Comparison of ENCODE assay signal across 1 cellular context in the genomic region with DNA sequence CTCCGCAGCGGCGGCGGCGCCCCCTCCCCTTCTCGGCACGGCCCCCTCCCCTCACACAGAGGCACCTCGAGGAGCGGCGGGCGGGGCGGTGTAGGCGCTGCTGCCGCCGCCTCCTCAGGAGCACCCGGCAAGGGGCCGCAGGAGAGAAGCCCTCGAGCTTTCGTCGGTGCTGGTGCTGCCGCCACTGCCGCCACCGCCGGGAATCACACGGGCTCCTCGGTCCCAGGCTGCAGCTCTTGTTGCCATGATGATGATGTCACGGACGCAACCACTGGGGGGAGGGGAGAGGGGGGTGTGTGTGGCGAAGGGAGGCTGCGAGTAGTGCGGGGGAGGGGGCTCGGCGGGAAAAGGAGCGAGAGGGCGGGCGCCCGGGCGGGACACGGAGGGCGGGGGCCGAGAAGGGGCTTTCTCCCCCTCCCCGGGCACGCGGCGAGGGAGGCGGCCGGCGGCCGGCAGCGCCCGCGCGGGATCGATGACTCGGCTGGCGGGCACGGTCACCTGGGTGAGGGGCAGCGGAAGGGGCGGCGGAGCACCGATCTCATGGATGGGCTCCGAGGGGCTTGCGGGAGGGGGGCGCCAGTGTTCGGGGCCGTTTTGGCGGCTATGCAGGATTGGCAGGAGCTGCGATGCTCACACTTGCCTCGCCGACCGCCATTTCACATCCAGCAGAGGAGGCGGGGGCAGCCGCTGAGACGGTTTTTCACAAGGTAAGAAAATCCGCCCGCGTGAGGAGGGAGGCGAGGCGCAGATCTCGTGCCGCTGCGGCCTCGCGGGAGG.
A peak's percentile ranks its signal among the peaks of the same experiment; 100 is the strongest.
TF ChIP-seq lines count a peak whose summit lies in the region.

REV3L (minus strand) TSS at position 260 of the 777 bp plus-strand sequence. CDS start 330 bp downstream, outside the sequence.

TF ChIP-seq in HEK293, 187 proteins besides CTCF, POLR2A, EP300 and RAD21 (continued from another document and continues in another):
- TF ChIP-seq ZNF266 (tag by site-specific recombination; IDR thresholded peaks at IDR 0.05; ENCODE audit: low read depth) = no peak
- TF ChIP-seq ZNF544 (tag by site-specific recombination; IDR thresholded peaks at IDR 0.05) = no peak
- no peak for TF ChIP-seq ZNF169 (tag by site-specific recombination; IDR thresholded peaks at IDR 0.05)
- no peak for TF ChIP-seq PRDM2 (tag by site-specific recombination; IDR thresholded peaks at IDR 0.05; ENCODE audit: borderline replicate concordance)
- no peak for TF ChIP-seq ZNF114 (tag by site-specific recombination; IDR thresholded peaks at IDR 0.05)
- TF ChIP-seq, protein P1, sequence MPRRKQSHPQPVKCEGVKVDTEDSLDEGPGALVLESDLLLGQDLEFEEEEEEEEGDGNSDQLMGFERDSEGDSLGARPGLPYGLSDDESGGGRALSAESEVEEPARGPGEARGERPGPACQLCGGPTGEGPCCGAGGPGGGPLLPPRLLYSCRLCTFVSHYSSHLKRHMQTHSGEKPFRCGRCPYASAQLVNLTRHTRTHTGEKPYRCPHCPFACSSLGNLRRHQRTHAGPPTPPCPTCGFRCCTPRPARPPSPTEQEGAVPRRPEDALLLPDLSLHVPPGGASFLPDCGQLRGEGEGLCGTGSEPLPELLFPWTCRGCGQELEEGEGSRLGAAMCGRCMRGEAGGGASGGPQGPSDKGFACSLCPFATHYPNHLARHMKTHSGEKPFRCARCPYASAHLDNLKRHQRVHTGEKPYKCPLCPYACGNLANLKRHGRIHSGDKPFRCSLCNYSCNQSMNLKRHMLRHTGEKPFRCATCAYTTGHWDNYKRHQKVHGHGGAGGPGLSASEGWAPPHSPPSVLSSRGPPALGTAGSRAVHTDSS (tag by site-specific recombination; IDR thresholded peaks at IDR 0.05) = no peak
- no peak for TF ChIP-seq RBAK (tag by site-specific recombination; IDR thresholded peaks at IDR 0.05)
- no peak for TF ChIP-seq ZNF211 (tag by site-specific recombination; IDR thresholded peaks at IDR 0.05; ENCODE audit: low read depth)
- no peak for TF ChIP-seq TCF7L2 (IDR thresholded peaks at IDR 0.05; ENCODE audit: borderline replicate concordance, low read depth, low read length)
- TF ChIP-seq OVOL3 (tag by site-specific recombination; IDR thresholded peaks at IDR 0.05) = no peak
- TF ChIP-seq BCL6B (tag by site-specific recombination; IDR thresholded peaks at IDR 0.05) = no peak
- no peak for TF ChIP-seq ZNF274 (IDR thresholded peaks at IDR 0.05; ENCODE audit: low read length)
- TF ChIP-seq ZNF274 (tag by site-specific recombination; IDR thresholded peaks at IDR 0.05; ENCODE audit: borderline replicate concordance) = no peak
- TF ChIP-seq ZNF521 (tag by site-specific recombination; IDR thresholded peaks at IDR 0.05) = no peak
- TF ChIP-seq, protein P2, sequence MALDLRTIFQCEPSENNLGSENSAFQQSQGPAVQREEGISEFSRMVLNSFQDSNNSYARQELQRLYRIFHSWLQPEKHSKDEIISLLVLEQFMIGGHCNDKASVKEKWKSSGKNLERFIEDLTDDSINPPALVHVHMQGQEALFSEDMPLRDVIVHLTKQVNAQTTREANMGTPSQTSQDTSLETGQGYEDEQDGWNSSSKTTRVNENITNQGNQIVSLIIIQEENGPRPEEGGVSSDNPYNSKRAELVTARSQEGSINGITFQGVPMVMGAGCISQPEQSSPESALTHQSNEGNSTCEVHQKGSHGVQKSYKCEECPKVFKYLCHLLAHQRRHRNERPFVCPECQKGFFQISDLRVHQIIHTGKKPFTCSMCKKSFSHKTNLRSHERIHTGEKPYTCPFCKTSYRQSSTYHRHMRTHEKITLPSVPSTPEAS (tag by site-specific recombination; IDR thresholded peaks at IDR 0.05) = no peak; the same call in 1 of the 2 replicates
- TF ChIP-seq ZNF133 (tag by site-specific recombination; IDR thresholded peaks at IDR 0.05) = no peak
- TF ChIP-seq ZNF623 (tag by site-specific recombination; IDR thresholded peaks at IDR 0.05) = no peak
- no peak for TF ChIP-seq ZNF843 (tag by site-specific recombination; IDR thresholded peaks at IDR 0.05)
- TF ChIP-seq WT1 (tag by site-specific recombination; IDR thresholded peaks at IDR 0.05) = peak; percentile 64; the same call in 1 of the 2 replicates
- TF ChIP-seq, protein P3, sequence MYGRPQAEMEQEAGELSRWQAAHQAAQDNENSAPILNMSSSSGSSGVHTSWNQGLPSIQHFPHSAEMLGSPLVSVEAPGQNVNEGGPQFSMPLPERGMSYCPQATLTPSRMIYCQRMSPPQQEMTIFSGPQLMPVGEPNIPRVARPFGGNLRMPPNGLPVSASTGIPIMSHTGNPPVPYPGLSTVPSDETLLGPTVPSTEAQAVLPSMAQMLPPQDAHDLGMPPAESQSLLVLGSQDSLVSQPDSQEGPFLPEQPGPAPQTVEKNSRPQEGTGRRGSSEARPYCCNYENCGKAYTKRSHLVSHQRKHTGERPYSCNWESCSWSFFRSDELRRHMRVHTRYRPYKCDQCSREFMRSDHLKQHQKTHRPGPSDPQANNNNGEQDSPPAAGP (tag by site-specific recombination; IDR thresholded peaks at IDR 0.05) = peak; percentile 52; the same call in 1 of the 2 replicates
- peak; percentile 75 for TF ChIP-seq ZNF335 (tag by site-specific recombination; conservative IDR thresholded peaks at IDR 0.05)
- TF ChIP-seq ZNF112 (tag by site-specific recombination; IDR thresholded peaks at IDR 0.05) = no peak
- TF ChIP-seq, protein P4, sequence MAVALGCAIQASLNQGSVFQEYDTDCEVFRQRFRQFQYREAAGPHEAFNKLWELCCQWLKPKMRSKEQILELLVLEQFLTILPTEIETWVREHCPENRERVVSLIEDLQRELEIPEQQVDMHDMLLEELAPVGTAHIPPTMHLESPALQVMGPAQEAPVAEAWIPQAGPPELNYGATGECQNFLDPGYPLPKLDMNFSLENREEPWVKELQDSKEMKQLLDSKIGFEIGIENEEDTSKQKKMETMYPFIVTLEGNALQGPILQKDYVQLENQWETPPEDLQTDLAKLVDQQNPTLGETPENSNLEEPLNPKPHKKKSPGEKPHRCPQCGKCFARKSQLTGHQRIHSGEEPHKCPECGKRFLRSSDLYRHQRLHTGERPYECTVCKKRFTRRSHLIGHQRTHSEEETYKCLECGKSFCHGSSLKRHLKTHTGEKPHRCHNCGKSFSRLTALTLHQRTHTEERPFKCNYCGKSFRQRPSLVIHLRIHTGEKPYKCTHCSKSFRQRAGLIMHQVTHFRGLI (tag by site-specific recombination; IDR thresholded peaks at IDR 0.05) = no peak
- TF ChIP-seq, protein P5, sequence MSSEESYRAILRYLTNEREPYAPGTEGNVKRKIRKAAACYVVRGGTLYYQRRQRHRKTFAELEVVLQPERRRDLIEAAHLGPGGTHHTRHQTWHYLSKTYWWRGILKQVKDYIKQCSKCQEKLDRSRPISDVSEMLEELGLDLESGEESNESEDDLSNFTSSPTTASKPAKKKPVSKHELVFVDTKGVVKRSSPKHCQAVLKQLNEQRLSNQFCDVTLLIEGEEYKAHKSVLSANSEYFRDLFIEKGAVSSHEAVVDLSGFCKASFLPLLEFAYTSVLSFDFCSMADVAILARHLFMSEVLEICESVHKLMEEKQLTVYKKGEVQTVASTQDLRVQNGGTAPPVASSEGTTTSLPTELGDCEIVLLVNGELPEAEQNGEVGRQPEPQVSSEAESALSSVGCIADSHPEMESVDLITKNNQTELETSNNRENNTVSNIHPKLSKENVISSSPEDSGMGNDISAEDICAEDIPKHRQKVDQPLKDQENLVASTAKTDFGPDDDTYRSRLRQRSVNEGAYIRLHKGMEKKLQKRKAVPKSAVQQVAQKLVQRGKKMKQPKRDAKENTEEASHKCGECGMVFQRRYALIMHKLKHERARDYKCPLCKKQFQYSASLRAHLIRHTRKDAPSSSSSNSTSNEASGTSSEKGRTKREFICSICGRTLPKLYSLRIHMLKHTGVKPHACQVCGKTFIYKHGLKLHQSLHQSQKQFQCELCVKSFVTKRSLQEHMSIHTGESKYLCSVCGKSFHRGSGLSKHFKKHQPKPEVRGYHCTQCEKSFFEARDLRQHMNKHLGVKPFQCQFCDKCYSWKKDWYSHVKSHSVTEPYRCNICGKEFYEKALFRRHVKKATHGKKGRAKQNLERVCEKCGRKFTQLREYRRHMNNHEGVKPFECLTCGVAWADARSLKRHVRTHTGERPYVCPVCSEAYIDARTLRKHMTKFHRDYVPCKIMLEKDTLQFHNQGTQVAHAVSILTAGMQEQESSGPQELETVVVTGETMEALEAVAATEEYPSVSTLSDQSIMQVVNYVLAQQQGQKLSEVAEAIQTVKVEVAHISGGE (tag by site-specific recombination; conservative IDR thresholded peaks at IDR 0.05; ENCODE audit: low read depth) = no peak
- no peak for TF ChIP-seq ZNF830 (tag by site-specific recombination; IDR thresholded peaks at IDR 0.05; ENCODE audit: low read depth)
- no peak for TF ChIP-seq ZNF488 (tag by site-specific recombination; IDR thresholded peaks at IDR 0.05)
- no peak for TF ChIP-seq GFI1B (tag by site-specific recombination; IDR thresholded peaks at IDR 0.05)
- TF ChIP-seq HOXD13 (CRISPR knock-in tag; IDR thresholded peaks at IDR 0.05; ENCODE audit: borderline replicate concordance) = no peak
- no peak for TF ChIP-seq GLI4 (tag by site-specific recombination; IDR thresholded peaks at IDR 0.05)
- 0 out of 2 replicates have a peak, but pooled peaks have one; percentile 55 for TF ChIP-seq ZNF777 (tag by site-specific recombination; IDR thresholded peaks at IDR 0.05; ENCODE audit: borderline replicate concordance)
- no peak for TF ChIP-seq ZNF654 (tag by site-specific recombination; IDR thresholded peaks at IDR 0.05; ENCODE audit: low read depth)
- TF ChIP-seq ZNF280C (tag by site-specific recombination; IDR thresholded peaks at IDR 0.05) = no peak
- peak; percentile 89 for TF ChIP-seq ZFHX2 (tag by site-specific recombination; conservative IDR thresholded peaks at IDR 0.05)
- peak; percentile 43 for TF ChIP-seq ZSCAN30 (tag by site-specific recombination; IDR thresholded peaks at IDR 0.05)
